In genomic region chr5:131406076-131406475, GRCh38 we compare ENCODE assay signal across 1 cellular context.
TF ChIP-seq lines count a peak whose summit lies in the region.

No MANE protein-coding gene starts in this region.

TF ChIP-seq in GM12878, 131 proteins besides CTCF, POLR2A, EP300 and RAD21 (continued from another document):
- no peak for TF ChIP-seq CHD2 (IDR thresholded peaks at IDR 0.05; ENCODE audit: borderline replicate concordance, low read depth, low read length)
- no peak for TF ChIP-seq ZSCAN29 (IDR thresholded peaks at IDR 0.05)
- TF ChIP-seq, protein P1, sequence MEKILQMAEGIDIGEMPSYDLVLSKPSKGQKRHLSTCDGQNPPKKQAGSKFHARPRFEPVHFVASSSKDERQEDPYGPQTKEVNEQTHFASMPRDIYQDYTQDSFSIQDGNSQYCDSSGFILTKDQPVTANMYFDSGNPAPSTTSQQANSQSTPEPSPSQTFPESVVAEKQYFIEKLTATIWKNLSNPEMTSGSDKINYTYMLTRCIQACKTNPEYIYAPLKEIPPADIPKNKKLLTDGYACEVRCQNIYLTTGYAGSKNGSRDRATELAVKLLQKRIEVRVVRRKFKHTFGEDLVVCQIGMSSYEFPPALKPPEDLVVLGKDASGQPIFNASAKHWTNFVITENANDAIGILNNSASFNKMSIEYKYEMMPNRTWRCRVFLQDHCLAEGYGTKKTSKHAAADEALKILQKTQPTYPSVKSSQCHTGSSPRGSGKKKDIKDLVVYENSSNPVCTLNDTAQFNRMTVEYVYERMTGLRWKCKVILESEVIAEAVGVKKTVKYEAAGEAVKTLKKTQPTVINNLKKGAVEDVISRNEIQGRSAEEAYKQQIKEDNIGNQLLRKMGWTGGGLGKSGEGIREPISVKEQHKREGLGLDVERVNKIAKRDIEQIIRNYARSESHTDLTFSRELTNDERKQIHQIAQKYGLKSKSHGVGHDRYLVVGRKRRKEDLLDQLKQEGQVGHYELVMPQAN (conservative IDR thresholded peaks at IDR 0.05), result no peak
- TF ChIP-seq SIN3A (IDR thresholded peaks at IDR 0.05; ENCODE audit: low read depth, low read length), result no peak
- TF ChIP-seq REST (IDR thresholded peaks at IDR 0.05; ENCODE audit: low read depth, low read length), result no peak
- no peak for TF ChIP-seq CHD4 (IDR thresholded peaks at IDR 0.05)
- no peak for TF ChIP-seq ZNF622 (IDR thresholded peaks at IDR 0.05)
- TF ChIP-seq, protein P2, sequence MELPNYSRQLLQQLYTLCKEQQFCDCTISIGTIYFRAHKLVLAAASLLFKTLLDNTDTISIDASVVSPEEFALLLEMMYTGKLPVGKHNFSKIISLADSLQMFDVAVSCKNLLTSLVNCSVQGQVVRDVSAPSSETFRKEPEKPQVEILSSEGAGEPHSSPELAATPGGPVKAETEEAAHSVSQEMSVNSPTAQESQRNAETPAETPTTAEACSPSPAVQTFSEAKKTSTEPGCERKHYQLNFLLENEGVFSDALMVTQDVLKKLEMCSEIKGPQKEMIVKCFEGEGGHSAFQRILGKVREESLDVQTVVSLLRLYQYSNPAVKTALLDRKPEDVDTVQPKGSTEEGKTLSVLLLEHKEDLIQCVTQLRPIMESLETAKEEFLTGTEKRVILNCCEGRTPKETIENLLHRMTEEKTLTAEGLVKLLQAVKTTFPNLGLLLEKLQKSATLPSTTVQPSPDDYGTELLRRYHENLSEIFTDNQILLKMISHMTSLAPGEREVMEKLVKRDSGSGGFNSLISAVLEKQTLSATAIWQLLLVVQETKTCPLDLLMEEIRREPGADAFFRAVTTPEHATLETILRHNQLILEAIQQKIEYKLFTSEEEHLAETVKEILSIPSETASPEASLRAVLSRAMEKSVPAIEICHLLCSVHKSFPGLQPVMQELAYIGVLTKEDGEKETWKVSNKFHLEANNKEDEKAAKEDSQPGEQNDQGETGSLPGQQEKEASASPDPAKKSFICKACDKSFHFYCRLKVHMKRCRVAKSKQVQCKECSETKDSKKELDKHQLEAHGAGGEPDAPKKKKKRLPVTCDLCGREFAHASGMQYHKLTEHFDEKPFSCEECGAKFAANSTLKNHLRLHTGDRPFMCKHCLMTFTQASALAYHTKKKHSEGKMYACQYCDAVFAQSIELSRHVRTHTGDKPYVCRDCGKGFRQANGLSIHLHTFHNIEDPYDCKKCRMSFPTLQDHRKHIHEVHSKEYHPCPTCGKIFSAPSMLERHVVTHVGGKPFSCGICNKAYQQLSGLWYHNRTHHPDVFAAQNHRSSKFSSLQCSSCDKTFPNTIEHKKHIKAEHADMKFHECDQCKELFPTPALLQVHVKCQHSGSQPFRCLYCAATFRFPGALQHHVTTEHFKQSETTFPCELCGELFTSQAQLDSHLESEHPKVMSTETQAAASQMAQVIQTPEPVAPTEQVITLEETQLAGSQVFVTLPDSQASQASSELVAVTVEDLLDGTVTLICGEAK (IDR thresholded peaks at IDR 0.05; ENCODE audit: borderline replicate concordance), result no peak
- TF ChIP-seq, protein P3, sequence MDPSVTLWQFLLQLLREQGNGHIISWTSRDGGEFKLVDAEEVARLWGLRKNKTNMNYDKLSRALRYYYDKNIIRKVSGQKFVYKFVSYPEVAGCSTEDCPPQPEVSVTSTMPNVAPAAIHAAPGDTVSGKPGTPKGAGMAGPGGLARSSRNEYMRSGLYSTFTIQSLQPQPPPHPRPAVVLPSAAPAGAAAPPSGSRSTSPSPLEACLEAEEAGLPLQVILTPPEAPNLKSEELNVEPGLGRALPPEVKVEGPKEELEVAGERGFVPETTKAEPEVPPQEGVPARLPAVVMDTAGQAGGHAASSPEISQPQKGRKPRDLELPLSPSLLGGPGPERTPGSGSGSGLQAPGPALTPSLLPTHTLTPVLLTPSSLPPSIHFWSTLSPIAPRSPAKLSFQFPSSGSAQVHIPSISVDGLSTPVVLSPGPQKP (IDR thresholded peaks at IDR 0.05; ENCODE audit: low read depth, low read length), result no peak
- no peak for TF ChIP-seq ZNF207 (IDR thresholded peaks at IDR 0.05; ENCODE audit: borderline replicate concordance)
- TF ChIP-seq CBX3 (IDR thresholded peaks at IDR 0.05; ENCODE audit: borderline replicate concordance, low read depth), result no peak
